12 cellular contexts compared by ENCODE assay signal in the genomic region with DNA sequence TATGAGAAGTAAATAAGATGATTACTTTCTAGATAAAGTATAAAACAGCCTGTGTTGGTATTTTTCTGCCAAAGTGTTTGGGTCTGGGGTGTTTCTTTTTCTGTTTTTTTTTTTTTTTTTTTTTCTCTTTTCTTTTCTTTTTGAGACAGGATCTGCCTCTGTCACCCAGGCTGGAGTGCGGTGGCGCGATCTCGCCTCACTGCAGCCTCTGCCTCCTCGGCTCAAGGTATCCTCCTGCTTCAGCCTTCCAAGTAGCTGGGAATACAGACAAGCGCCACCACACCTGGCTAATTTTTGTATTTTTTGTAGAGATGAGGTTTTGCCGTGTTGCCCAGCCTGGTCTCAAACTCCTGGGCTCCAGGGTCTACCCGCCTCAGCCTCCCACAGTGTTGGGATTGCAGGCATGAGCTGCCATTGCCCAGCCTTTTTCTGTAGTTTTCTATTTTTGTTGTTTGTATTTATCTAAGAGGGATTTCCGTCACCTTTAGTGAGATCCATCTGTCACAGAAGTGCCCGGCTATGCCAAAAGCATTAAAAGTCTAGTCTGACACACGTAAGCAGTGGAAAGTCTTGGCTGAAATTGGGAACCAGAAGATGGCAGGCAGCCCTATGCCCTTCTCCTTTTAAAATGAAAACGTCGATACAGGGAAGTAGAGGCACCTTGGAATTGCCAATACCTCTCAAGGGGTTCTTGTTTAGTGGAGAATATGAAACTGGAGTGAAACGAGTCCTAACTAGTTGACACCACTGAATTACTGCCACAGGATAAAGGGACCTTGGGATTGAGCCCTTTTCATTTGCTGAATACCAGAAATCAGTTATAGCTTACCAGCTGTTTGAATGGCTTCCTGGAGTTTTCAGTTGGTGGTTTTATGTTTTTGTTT. TPM values are rescaled to one million over a fixed set of nuclear protein-coding genes. Genes with fewer than 3 reads are reported as not detected.
DNase-seq lines count a peak whose midpoint lies in the region; ATAC-seq lines count a peak whose summit lies in the region.
"Had no signal": no experiment of that assay in that cellular context is flagged by ENCODE, and none has a peak within 500 bp of the region (broad histone marks: within the 10 kb centered on the region; RNA-seq: fewer than 3 reads in every experiment).

No MANE protein-coding gene starts in this region.

- POLR2A ChIA-PET in naive thymus-derived CD8-positive, alpha-beta T cell (lab: Charles Lee) = interaction anchor here (1.0 to 3.6 kb wide), 3 partner anchors 10 to 14 kb away, joined by 3 to 40 read pairs (median 6); partner anchors contain the start of gene UGP2

- in situ Hi-C loops in G401 (cut with HindIII; ENCODE audit: low sequenced_read_pairs) = no loop called here

- ATAC-seq in naive thymus-derived CD8-positive, alpha-beta T cell = peak; percentile 4 to 7
- ATAC-seq: sciatic nerve had no signal

- intact Hi-C loops in posterior vena cava (cut with DNase I) = loop anchor here in 1 of 2 donors (2.0 kb wide), 1 partner anchor 27 kb away; no protein-coding TSS in a partner anchor

- peaks cover 67% of the 10 kb centered on the region for H3K4me1 Mint-ChIP-seq in activated naive CD8-positive, alpha-beta T cell (ENCODE audit: low read depth)
- peaks cover 27 to 72% (median 64%) of the 10 kb centered on the region in 4 donors for H3K4me1 Mint-ChIP-seq in naive thymus-derived CD8-positive, alpha-beta T cell

- H3K27me3 Mint-ChIP-seq in activated naive CD8-positive, alpha-beta T cell = no peaks in the 10 kb centered on the region
- H3K27me3 Mint-ChIP-seq in naive thymus-derived CD8-positive, alpha-beta T cell = no peaks in the 10 kb centered on the region

- DNase-seq in CD1c-positive myeloid dendritic cell (ENCODE audit: extremely low spot score) (peak; percentile 37), G401 (ENCODE audit: low spot score) (peak; percentile 34), posterior vena cava (ENCODE audit: low spot score) (no peak), NCI-H748 (lab: John Stamatoyannopoulos, UW; ENCODE audit: unreplicated experiment) (no peak), NCI-H2107 treated with DMSO at 0.1 percent for 48 hours (lab: John Stamatoyannopoulos, UW; ENCODE audit: unreplicated experiment) (no peak), SHP77 treated with DMSO at 0.1 percent for 48 hours (lab: John Stamatoyannopoulos, UW) (no peak)
- DNase-seq in naive thymus-derived CD8-positive, alpha-beta T cell = peak in 4 of 10 donors; percentile 3 to 59 (median 12)
- DNase-seq: NCI-H1694, testis had no signal

- peak overlapping the region; percentile 67 for H3K4me3 Mint-ChIP-seq in activated naive CD8-positive, alpha-beta T cell
- H3K4me3 Mint-ChIP-seq in naive thymus-derived CD8-positive, alpha-beta T cell = peak overlapping the region; percentile 52 to 82 (median 70)
- H3K4me3 Mint-ChIP-seq: nephron had no signal

- H3K27ac Mint-ChIP-seq in activated naive CD8-positive, alpha-beta T cell = peak overlapping the region; percentile 94
- H3K27ac Mint-ChIP-seq in naive thymus-derived CD8-positive, alpha-beta T cell = peak overlapping the region; percentile 86 to 98 (median 95)

- peaks cover 11% of the 10 kb centered on the region for H3K36me3 Mint-ChIP-seq in activated naive CD8-positive, alpha-beta T cell
- peaks cover 0 to 35% (median 16%) of the 10 kb centered on the region in 3 donors for H3K36me3 Mint-ChIP-seq in naive thymus-derived CD8-positive, alpha-beta T cell

- H3K9me3 Mint-ChIP-seq in activated naive CD8-positive, alpha-beta T cell (ENCODE audit: low read depth) = peaks cover 3% of the 10 kb centered on the region
- H3K9me3 Mint-ChIP-seq in naive thymus-derived CD8-positive, alpha-beta T cell = peaks cover 0 to 3% (median 0%) of the 10 kb centered on the region in 9 donors

RNA-seq across cellular contexts. Expression of gene UGP2, which starts 14.0 kb away (rescaled TPM):
- total RNA-seq in G401 (2014; rRNA removed; shearing (Covaris generic)) = 43.7 and 80.8 TPM in 2 replicates
- 10 to 100 TPM; 77.2 to 89.1 TPM for total RNA-seq in naive thymus-derived CD8-positive, alpha-beta T cell
- polyA plus RNA-seq in naive thymus-derived CD8-positive, alpha-beta T cell = 100 to 1,000 TPM; 112 to 148 (median 135) TPM
- 100 to 1,000 TPM; 204 to 217 TPM for total RNA-seq in posterior vena cava

Comparison
In these comparisons a context has a peak if more than half of its experiments do, and no peak if none do; other contexts are left out.
1. DNase-seq: peak in CD1c-positive myeloid dendritic cell (single experiment) and G401 (single experiment); none in posterior vena cava (single experiment), NCI-H748 (single experiment), NCI-H2107 treated with DMSO at 0.1 percent for 48 hours (single experiment) and SHP77 treated with DMSO at 0.1 percent for 48 hours (single experiment).